Comparison of ENCODE assay signal across 19 cellular contexts in the genomic region with DNA sequence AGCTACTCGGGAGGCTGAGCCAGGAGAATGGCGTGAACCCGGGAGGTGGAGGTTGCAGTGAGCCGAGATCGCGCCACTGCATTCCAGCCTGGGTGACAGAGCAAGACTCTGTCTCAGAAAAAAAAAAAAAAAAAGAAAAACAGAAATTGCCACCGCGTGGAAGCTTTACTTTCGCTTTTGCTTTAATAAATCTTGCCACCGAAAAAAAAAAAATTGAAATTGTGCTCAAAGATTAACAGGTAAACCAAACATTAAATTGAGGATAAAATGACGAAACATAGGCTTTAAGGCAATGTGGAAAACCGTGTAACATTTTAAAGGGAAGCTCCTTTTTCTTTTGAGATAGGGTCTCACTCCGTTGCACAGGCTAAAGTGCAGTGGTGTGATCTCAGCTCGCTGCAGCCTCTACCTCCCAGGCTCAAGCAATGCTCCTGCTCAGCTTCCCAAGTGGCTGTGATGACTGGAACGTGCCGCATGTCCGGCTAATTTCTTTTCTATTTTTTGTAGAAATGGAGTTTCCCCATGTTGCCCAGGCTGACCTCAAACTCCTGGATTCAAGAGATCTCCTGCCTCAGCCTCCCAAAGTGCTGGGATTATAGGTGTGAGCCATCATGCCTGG. TPM values are rescaled to one million over a fixed set of nuclear protein-coding genes. Genes with fewer than 3 reads are reported as not detected.
DNase-seq lines count a peak whose midpoint lies in the region; ATAC-seq, FAIRE-seq and TF ChIP-seq lines count a peak whose summit lies in the region.
"Had no signal": no experiment of that assay in that cellular context is flagged by ENCODE, and none has a peak within 500 bp of the region (broad histone marks: within the 10 kb centered on the region; RNA-seq: fewer than 3 reads in every experiment).

No MANE protein-coding gene starts in this region.

- intact Hi-C loops in activated CD4-positive, alpha-beta T cell treated with anti-CD3 and anti-CD28 coated beads for 36 hours (cut with DNase I, micrococcal nuclease): no loop called here

- peak overlapping the region in 1 of 2 donors; percentile 70 for H3K9ac ChIP-seq in duodenal mucosa (ENCODE audit: low read depth in 1 of 2, low read length in 2 of 2)

- H3K4me1 Mint-ChIP-seq in activated CD4-positive, alpha-beta T cell treated with anti-CD3 and anti-CD28 coated beads for 36 hours: peaks cover 38% of the 10 kb centered on the region

- H3K9me3 ChIP-seq in duodenal mucosa (ENCODE audit: control insufficient read depth in 1 of 2, low read length in 2 of 2): no peaks in the 10 kb centered on the region
- H3K9me3 ChIP-seq in small intestine (ENCODE audit: control insufficient read depth, low read depth): no peaks in the 10 kb centered on the region
- no peaks in the 10 kb centered on the region for H3K9me3 ChIP-seq in gastroesophageal sphincter
- H3K9me3 ChIP-seq: upper lobe of left lung had no signal

- no peak for ATAC-seq in activated CD4-positive, alpha-beta T cell treated with anti-CD3 and anti-CD28 coated beads for 36 hours
- no peak for ATAC-seq in gastroesophageal sphincter

- POLR2A ChIA-PET in activated CD4-positive, alpha-beta T cell treated with anti-CD3 and anti-CD28 coated beads for 36 hours (lab: Charles Lee): no interaction called here

- H3K27me3 ChIP-seq in duodenal mucosa (ENCODE audit: control insufficient read depth in 1 of 2, insufficient read depth in 2 of 2, low read length in 2 of 2) (no peaks in the 10 kb centered on the region), small intestine (ENCODE audit: control insufficient read depth in 2 of 2, insufficient read depth in 2 of 2, low read length in 2 of 2) (no peaks in the 10 kb centered on the region), gastroesophageal sphincter (peaks cover 3% of the 10 kb centered on the region)
- H3K27me3 ChIP-seq: upper lobe of left lung had no signal

- H3K27ac ChIP-seq in duodenal mucosa (ENCODE audit: low read depth, low read length): peak overlapping the region; percentile 37
- peak overlapping the region; percentile 69 to 80 for H3K27ac ChIP-seq in small intestine (ENCODE audit: low read depth in 1 of 2, low read length in 1 of 2)
- no peak overlapping the region for H3K27ac ChIP-seq in gastroesophageal sphincter
- H3K27ac ChIP-seq: 22Rv1 had no signal

- H3K36me3 ChIP-seq in duodenal mucosa (ENCODE audit: control insufficient read depth in 1 of 2, insufficient read depth in 2 of 2, low read length in 2 of 2): peaks cover 8 to 38% of the 10 kb centered on the region in 2 donors
- no peaks in the 10 kb centered on the region for H3K36me3 ChIP-seq in small intestine (ENCODE audit: control insufficient read depth in 2 of 2, insufficient read depth in 2 of 2, low read length in 2 of 2)
- H3K36me3 ChIP-seq in gastroesophageal sphincter: no peaks in the 10 kb centered on the region

- H3K27me3 Mint-ChIP-seq in activated CD4-positive, alpha-beta T cell treated with anti-CD3 and anti-CD28 coated beads for 36 hours: no peaks in the 10 kb centered on the region
- H3K27me3 Mint-ChIP-seq: progenitor cell of endocrine pancreas had no signal

- peaks cover 22 to 23% of the 10 kb centered on the region in 2 donors for H3K4me1 ChIP-seq in duodenal mucosa (ENCODE audit: control insufficient read depth in 1 of 2, insufficient read depth in 2 of 2, low read length in 2 of 2)
- peaks cover 0 to 5% of the 10 kb centered on the region in 2 donors for H3K4me1 ChIP-seq in small intestine (ENCODE audit: control insufficient read depth in 2 of 2, insufficient read depth in 1 of 2, low read depth in 1 of 2, low read length in 1 of 2)
- H3K4me1 ChIP-seq in gastroesophageal sphincter: no peaks in the 10 kb centered on the region

- H3K9me3 Mint-ChIP-seq in activated CD4-positive, alpha-beta T cell treated with anti-CD3 and anti-CD28 coated beads for 36 hours (ENCODE audit: low read depth): no peaks in the 10 kb centered on the region

- DNase-seq in activated CD4-positive, alpha-beta T cell treated with anti-CD3 and anti-CD28 coated beads for 36 hours: no peak
- no peak for DNase-seq in activated CD4-positive, alpha-beta T cell treated with anti-CD3 and anti-CD28 coated beads for 4 hours
- DNase-seq in OCI-M1 (lab: John Stamatoyannopoulos, UW) (peak; percentile 27), small intestine (peak; percentile 57), LoVo (ENCODE audit: low spot score) (no peak), GM12891 (ENCODE audit: insufficient read length, low spot score) (no peak)
- DNase-seq: activated CD4-positive, CD25-positive, alpha-beta regulatory T cell treated with anti-CD3 and anti-CD28 coated beads, Interleukin-2, amount 50 U/mL, for 72 hours; EL; islet precursor cell; NCI-H1930; NCI-H526; stimulated activated CD4-positive, alpha-beta T cell treated with anti-CD3 and anti-CD28 coated beads, Interleukin-15, amount 100 ng/mL, for 24 hours; SW 1271; upper lobe of left lung had no signal

- TF ChIP-seq EP300 in gastroesophageal sphincter (IDR thresholded peaks at IDR 0.05): no peak

- TF ChIP-seq POLR2A in gastroesophageal sphincter (IDR thresholded peaks at IDR 0.05) (no peak), GM12891 (IDR thresholded peaks at IDR 0.05; ENCODE audit: low read depth, low read length) (no peak)

- H3K27ac Mint-ChIP-seq in activated CD4-positive, alpha-beta T cell treated with anti-CD3 and anti-CD28 coated beads for 36 hours: peak overlapping the region; percentile 83

- TF ChIP-seq CTCF in gastroesophageal sphincter (IDR thresholded peaks at IDR 0.05): no peak

- FAIRE-seq in small intestine (lab: Jason Lieb, UNC) (no peak), GM12891 (lab: Jason Lieb, UNC) (no peak)
- FAIRE-seq: RCC 7860 had no signal

- H3K4me3 ChIP-seq in duodenal mucosa (ENCODE audit: low read depth in 1 of 2, low read length in 2 of 2) (peak overlapping the region; percentile 40 to 72), small intestine (ENCODE audit: low read depth in 1 of 2, low read length in 2 of 2) (peak overlapping the region in 1 of 2 donors; percentile 44), gastroesophageal sphincter (no peak overlapping the region)

- H3K4me3 Mint-ChIP-seq in activated CD4-positive, alpha-beta T cell treated with anti-CD3 and anti-CD28 coated beads for 36 hours: peak overlapping the region; percentile 62

- H3K36me3 Mint-ChIP-seq in activated CD4-positive, alpha-beta T cell treated with anti-CD3 and anti-CD28 coated beads for 36 hours (ENCODE audit: low read depth): peaks cover 64% of the 10 kb centered on the region

- CTCF ChIA-PET in activated CD4-positive, alpha-beta T cell treated with anti-CD3 and anti-CD28 coated beads for 36 hours (lab: Charles Lee): interaction anchor here (0.6 to 2.2 kb wide), 8 partner anchors 10 to 99 kb away, joined by 3 to 8 read pairs (median 4); no protein-coding TSS in a partner anchor

- 14 to 47% (median 18%) methylated on average over 16 to 17 of the region's 17 CpGs for WGBS in small intestine, 3 donors
- WGBS in gastroesophageal sphincter (ENCODE audit: low coverage in 1 of 2), 2 donors: 74 to 94% methylated on average over 6 to 17 of the region's 17 CpGs

TF ChIP-seq in GM12891, 5 proteins besides CTCF, POLR2A, EP300 and RAD21:
- TF ChIP-seq SPI1 (IDR thresholded peaks at IDR 0.05; ENCODE audit: low read depth, low read length): no peak
- TF ChIP-seq PAX5 (IDR thresholded peaks at IDR 0.05; ENCODE audit: insufficient read depth, low read length, severe bottlenecking): no peak
- TF ChIP-seq POLR2AphosphoS5 (IDR thresholded peaks at IDR 0.05; ENCODE audit: low read depth, low read length): no peak

RNA-seq across cellular contexts. Expression of gene ZNF276, which starts 40.1 kb away (rescaled TPM):
- total RNA-seq in activated CD4-positive, alpha-beta T cell treated with anti-CD3 and anti-CD28 coated beads for 36 hours: 10 to 100 TPM; 21.3 to 24.8 TPM
- 10 to 100 TPM; 19.3 to 37.1 (median 26.2) TPM for polyA plus RNA-seq in small intestine
- total RNA-seq in gastroesophageal sphincter: 10 to 100 TPM; 16.7 to 45.8 (median 18.2) TPM
- 15.1 TPM for polyA plus RNA-seq in GM12891 (2012; ENCODE audit: low read depth, missing spikeins)

RNA-seq across cellular contexts. Expression of gene VPS9D1, which starts 40.7 kb away (rescaled TPM):
- 1 to 10 TPM; 2.0 to 2.6 TPM for total RNA-seq in activated CD4-positive, alpha-beta T cell treated with anti-CD3 and anti-CD28 coated beads for 36 hours
- 10 to 100 TPM; 14.4 to 48.5 (median 43.2) TPM for polyA plus RNA-seq in small intestine
- 10 to 100 TPM in 1 of 4 donors, 1 to 10 TPM in 3; 4.4 to 10.1 (median 7.3) TPM for total RNA-seq in gastroesophageal sphincter
- polyA plus RNA-seq in GM12891 (2012; ENCODE audit: low read depth, missing spikeins): 2.4 TPM

RNA-seq across cellular contexts. Expression of gene FANCA, which starts 55.0 kb away (rescaled TPM):
- 10 to 100 TPM; 91.5 to 94.4 TPM for total RNA-seq in activated CD4-positive, alpha-beta T cell treated with anti-CD3 and anti-CD28 coated beads for 36 hours
- 10 to 100 TPM in 1 of 3 donors, 1 to 10 TPM in 2; 3.0 to 21.1 (median 9.8) TPM for polyA plus RNA-seq in small intestine
- 1 to 10 TPM in 1 of 4 donors, under 1 TPM in 3; 0.54 to 7.1 (median 0.76) TPM for total RNA-seq in gastroesophageal sphincter
- 25.2 TPM for polyA plus RNA-seq in GM12891 (2012; ENCODE audit: low read depth, missing spikeins)

RNA-seq across cellular contexts. Expression of gene SPATA2L, which starts 59.9 kb away (rescaled TPM):
- 1 to 10 TPM; 4.9 to 6.5 TPM for total RNA-seq in activated CD4-positive, alpha-beta T cell treated with anti-CD3 and anti-CD28 coated beads for 36 hours
- 10 to 100 TPM in 2 of 3 donors, 1 to 10 TPM in 1; 9.2 to 42.7 (median 29.7) TPM for polyA plus RNA-seq in small intestine
- 10 to 100 TPM in 3 of 4 donors, 1 to 10 TPM in 1; 8.7 to 21.8 (median 13.2) TPM for total RNA-seq in gastroesophageal sphincter
- polyA plus RNA-seq in GM12891 (2012; ENCODE audit: low read depth, missing spikeins): 4.0 TPM

Comparison
In these comparisons a context has a peak if more than half of its experiments do, and no peak if none do; other contexts are left out.
1. DNase-seq: peak in OCI-M1 (single experiment) and small intestine (single experiment); none in activated CD4-positive, alpha-beta T cell treated with anti-CD3 and anti-CD28 coated beads for 36 hours (single experiment), activated CD4-positive, alpha-beta T cell treated with anti-CD3 and anti-CD28 coated beads for 4 hours (0 of 2), LoVo (single experiment) and GM12891 (single experiment).
2. H3K27ac ChIP-seq: peak in duodenal mucosa (single experiment) and small intestine (2 of 2); none in gastroesophageal sphincter (0 of 4).
3. H3K4me3 ChIP-seq: peak in duodenal mucosa (2 of 2); none in gastroesophageal sphincter (0 of 2).
4. RNA of gene FANCA, which starts 55.0 kb away (total RNA-seq): 91.5 to 94.4 TPM in activated CD4-positive, alpha-beta T cell treated with anti-CD3 and anti-CD28 coated beads for 36 hours; 0.54 to 7.1 TPM in gastroesophageal sphincter; every median in the first group is over 10 times any median in the second.